Comparison of ENCODE assay signal across 11 cellular contexts in the genomic region with DNA sequence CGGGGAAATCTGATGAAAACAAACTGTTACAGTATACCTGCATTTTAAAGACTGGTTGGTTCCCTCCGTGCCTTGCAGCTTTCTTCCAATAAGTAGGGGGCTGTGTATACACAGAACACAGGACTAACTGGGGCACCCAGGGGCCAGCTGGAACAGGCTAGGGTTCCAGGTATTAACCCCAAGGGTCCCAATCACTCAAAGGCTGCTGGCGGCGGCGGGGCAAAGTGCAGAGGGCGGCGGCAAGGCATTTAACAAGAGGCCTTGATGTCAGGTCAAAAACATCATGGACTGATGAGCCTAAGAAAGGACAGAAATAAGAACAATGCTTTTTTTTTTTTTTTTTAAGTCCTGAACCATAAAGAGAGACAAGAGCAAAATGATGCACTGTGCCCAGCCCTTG. TPM values are rescaled to one million over a fixed set of nuclear protein-coding genes. Genes with fewer than 3 reads are reported as not detected.
DNase-seq lines count a peak whose midpoint lies in the region; ATAC-seq and TF ChIP-seq lines count a peak whose summit lies in the region.
"Had no signal": no experiment of that assay in that cellular context is flagged by ENCODE, and none has a peak within 500 bp of the region (broad histone marks: within the 10 kb centered on the region; RNA-seq: fewer than 3 reads in every experiment).

No MANE protein-coding gene starts in this region.

- H3K36me3 ChIP-seq in heart right ventricle (peaks cover 0 to 3% (median 0%) of the 10 kb centered on the region in 9 donors), muscle layer of duodenum (ENCODE audit: control insufficient read depth in 1 of 2, insufficient read depth in 2 of 2, low read length in 2 of 2) (no peaks in the 10 kb centered on the region), transverse colon (no peaks in the 10 kb centered on the region)

- intact Hi-C loops in heart right ventricle (cut with DNase I): loop anchor here in 1 of 10 donors (5.0 kb wide), 1 partner anchor 35 kb away; no protein-coding TSS in a partner anchor
- intact Hi-C loops in cardiac septum (cut with DNase I): loop anchor here (5.0 kb wide), 1 partner anchor 50 kb away; no protein-coding TSS in a partner anchor
- intact Hi-C loops in transverse colon (cut with DNase I; ENCODE audit: low total_unique reads): no loop called here

- H3K4me1 ChIP-seq in heart right ventricle (peaks cover 2 to 66% (median 37%) of the 10 kb centered on the region in 9 donors), muscle layer of duodenum (ENCODE audit: control insufficient read depth in 1 of 2, insufficient read depth in 2 of 2, low read length in 2 of 2) (peaks cover 3 to 17% of the 10 kb centered on the region in 2 donors), transverse colon (peaks cover 6 to 28% (median 18%) of the 10 kb centered on the region in 4 donors)

- H3K9me3 ChIP-seq in heart right ventricle (no peaks in the 10 kb centered on the region), muscle layer of duodenum (ENCODE audit: control insufficient read depth in 1 of 2, low read length in 2 of 2) (no peaks in the 10 kb centered on the region), transverse colon (no peaks in the 10 kb centered on the region)
- H3K9me3 ChIP-seq: mucosa of descending colon had no signal

- peaks cover 0 to 33% (median 0%) of the 10 kb centered on the region in 7 donors for H3K27me3 ChIP-seq in heart right ventricle
- H3K27me3 ChIP-seq in muscle layer of duodenum (ENCODE audit: low read depth, low read length): peaks cover 3% of the 10 kb centered on the region
- no peaks in the 10 kb centered on the region for H3K27me3 ChIP-seq in transverse colon

- TF ChIP-seq CTCF in heart right ventricle (IDR thresholded peaks at IDR 0.05) (no peak), astrocyte of the spinal cord (IDR thresholded peaks at IDR 0.05; ENCODE audit: low read depth, low read length) (no peak), transverse colon (IDR thresholded peaks at IDR 0.05) (no peak)

- ATAC-seq in heart right ventricle (no peak), GM18858 (IDR thresholded peaks at IDR 0.05; ENCODE audit: unreplicated experiment) (no peak)
- ATAC-seq: mucosa of descending colon had no signal

- peak overlapping the region in 7 of 10 donors; percentile 40 to 93 (median 85) for H3K27ac ChIP-seq in heart right ventricle
- peak overlapping the region; percentile 56 for H3K27ac ChIP-seq in muscle layer of duodenum (ENCODE audit: low read length)
- H3K27ac ChIP-seq in transverse colon: peak overlapping the region; percentile 65 to 89 (median 80)
- H3K27ac ChIP-seq: WERI-Rb-1 had no signal

- in situ Hi-C loops in astrocyte of the spinal cord (cut with HindIII; ENCODE audit: low sequenced_read_pairs): no loop called here
- in situ Hi-C loops in transverse colon (cut with MboI; ENCODE audit: low pct_ligation_motif_present in 1 of 4, low pct_unique_long_range_greater_than_20kb in 1 of 4, low sequenced_read_pairs in 3 of 4): no loop called here

- 84 to 89% methylated on average over 7 of the region's 7 CpGs for WGBS in heart right ventricle, 2 donors
- WGBS in transverse colon (ENCODE audit: low coverage in 1 of 2), 2 donors: 34 to 67% methylated on average over 7 of the region's 7 CpGs

- DNase-seq in heart right ventricle (no peak), cardiac septum (ENCODE audit: low spot score) (no peak), astrocyte of the spinal cord (ENCODE audit: low read depth, low spot score) (no peak), transverse colon (no peak), NCI-H2107 (lab: John Stamatoyannopoulos, UW) (no peak), dermis blood vessel endothelial cell (no peak)
- DNase-seq: NCI-H1092, WERI-Rb-1 had no signal

- no peak for TF ChIP-seq POLR2A in transverse colon (IDR thresholded peaks at IDR 0.05)

- H3K4me3 ChIP-seq in heart right ventricle: peak overlapping the region in 8 of 10 donors; percentile 51 to 92 (median 80)
- peak overlapping the region; percentile 91 for H3K4me3 ChIP-seq in astrocyte of the spinal cord (ENCODE audit: low read depth, low read length)
- peak overlapping the region; percentile 61 for H3K4me3 ChIP-seq in muscle layer of duodenum (ENCODE audit: low read depth in 1 of 2, low read length in 2 of 2)
- H3K4me3 ChIP-seq in transverse colon: peak overlapping the region in 1 of 4 donors; percentile 74
- H3K4me3 ChIP-seq: mucosa of descending colon had no signal

- TF ChIP-seq EP300 in transverse colon (IDR thresholded peaks at IDR 0.05; ENCODE audit: low read depth): no peak

RNA-seq across cellular contexts. Expression of a gene that starts 2.5 kb away (rescaled TPM):
- 10 to 100 TPM; 16.1 to 39.2 (median 30.4) TPM for total RNA-seq in heart right ventricle
- polyA plus RNA-seq in heart right ventricle: 10 to 100 TPM; 10.5 to 81.8 TPM
- total RNA-seq in cardiac septum: 34.8 TPM
- total RNA-seq in transverse colon: 10 to 100 TPM in 2 of 4 donors, 1 to 10 TPM in 2; 6.4 to 10.8 (median 8.4) TPM
- total RNA-seq in dermis blood vessel endothelial cell: 0.93 and 1.9 TPM in 2 replicates
